ENCODE assay signal across 23 cellular contexts in the genomic region with DNA sequence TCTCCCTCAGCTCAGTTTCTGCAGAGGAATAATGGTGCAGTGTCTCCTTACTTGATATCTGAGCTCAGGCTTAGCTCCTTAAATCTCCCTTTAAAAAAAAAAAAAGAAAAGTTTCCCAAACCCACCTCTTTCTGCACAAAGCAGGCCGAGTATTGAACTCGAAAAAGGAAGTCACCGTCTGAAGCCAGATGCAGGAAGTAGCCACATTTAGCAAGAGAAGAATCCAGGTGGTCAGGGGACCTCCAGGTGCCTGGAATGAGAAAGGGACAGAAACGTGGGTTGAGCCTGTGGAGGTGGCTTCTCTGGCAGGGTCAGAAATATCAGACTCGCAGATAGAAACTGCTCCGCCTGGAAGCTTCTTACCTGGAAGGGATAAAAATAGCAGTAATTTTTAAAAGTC. TPM values are rescaled to one million over a fixed set of nuclear protein-coding genes. Genes with fewer than 3 reads are reported as not detected.
DNase-seq lines count a peak whose midpoint lies in the region; ATAC-seq and FAIRE-seq lines count a peak whose summit lies in the region.
"Had no signal": no experiment of that assay in that cellular context is flagged by ENCODE, and none has a peak within 500 bp of the region (broad histone marks: within the 10 kb centered on the region; RNA-seq: fewer than 3 reads in every experiment).

No MANE protein-coding gene starts in this region.

- H3K4me1 Mint-ChIP-seq in stimulated activated memory B cell treated with anti-CD40 and anti-IgM and Interleukin-4, amounts not matched to agents 10 μg/mL and 1 μg/mL and 100 μg/mL, for 72 hours: peaks cover 66% of the 10 kb centered on the region

- peak overlapping the region; percentile 81 for H3K27ac Mint-ChIP-seq in stimulated activated memory B cell treated with anti-CD40 and anti-IgM and Interleukin-4, amounts not matched to agents 10 μg/mL and 1 μg/mL and 100 μg/mL, for 72 hours
- H3K27ac Mint-ChIP-seq: activated naive CD8-positive, alpha-beta T cell treated with anti-CD3 and anti-CD28 coated beads, Interleukin-2, amount 10 ng/mL, durations not matched to agents 7 days and 5 days; activated T-cell treated with anti-CD3 and anti-CD28 coated beads, Interleukin-2, amount 50 U/mL, for 24 hours; T-helper 2 cell treated with Interferon-gamma antibody and Interleukin-4, amounts not matched to agents 5 μg/mL and 100 μg/mL, for 36 hours had no signal

- DNase-seq in NCI-H510A treated with DMSO at 0.1 percent for 48 hours (lab: John Stamatoyannopoulos, UW) (peak; percentile 94), NCI-H510A (lab: John Stamatoyannopoulos, UW) (no peak), GM18507 (ENCODE audit: extremely low spot score, insufficient read length, low read depth) (no peak), OCI-M1 (lab: John Stamatoyannopoulos, UW) (peak; percentile 29)
- DNase-seq: activated gamma-delta T cell; activated T-cell treated with anti-CD3 and anti-CD28 coated beads, Interleukin-2, amount 50 U/mL, for 24 hours; dermis blood vessel endothelial cell; esophagus squamous epithelium; foreskin melanocyte; NCI-H1092 treated with DMSO at 0.1 percent for 48 hours; NCI-H187 treated with DMSO at 0.1 percent for 48 hours; NCI-H526 treated with DMSO at 0.1 percent for 48 hours; posterior cingulate gyrus; sigmoid colon had no signal

- H3K4me3 Mint-ChIP-seq in stimulated activated memory B cell treated with anti-CD40 and anti-IgM and Interleukin-4, amounts not matched to agents 10 μg/mL and 1 μg/mL and 100 μg/mL, for 72 hours: no peak overlapping the region
- H3K4me3 Mint-ChIP-seq: activated T-cell treated with anti-CD3 and anti-CD28 coated beads, Interleukin-2, amount 50 U/mL, for 24 hours; neural crest cell; T-helper 2 cell treated with Interferon-gamma antibody and Interleukin-4, amounts not matched to agents 5 μg/mL and 100 μg/mL, for 36 hours had no signal

- no peak for ATAC-seq in stimulated activated memory B cell treated with anti-CD40 and anti-IgM and Interleukin-4, amounts not matched to agents 10 μg/mL and 1 μg/mL and 100 μg/mL, for 72 hours
- ATAC-seq in GM19467 (IDR thresholded peaks at IDR 0.05; ENCODE audit: unreplicated experiment) (no peak), GM18502 (IDR thresholded peaks at IDR 0.05; ENCODE audit: poor library complexity, unreplicated experiment) (no peak), esophagus mucosa (no peak)

- no peaks in the 10 kb centered on the region for H3K36me3 Mint-ChIP-seq in stimulated activated memory B cell treated with anti-CD40 and anti-IgM and Interleukin-4, amounts not matched to agents 10 μg/mL and 1 μg/mL and 100 μg/mL, for 72 hours
- H3K36me3 Mint-ChIP-seq: activated naive CD8-positive, alpha-beta T cell treated with anti-CD3 and anti-CD28 coated beads, Interleukin-2, amount 10 ng/mL, durations not matched to agents 7 days and 5 days; CD8-positive, alpha-beta memory T cell had no signal

- FAIRE-seq in GM18507 (lab: Jason Lieb, UNC): peak; percentile 71
- FAIRE-seq: astrocyte had no signal

- H3K9me3 Mint-ChIP-seq in stimulated activated memory B cell treated with anti-CD40 and anti-IgM and Interleukin-4, amounts not matched to agents 10 μg/mL and 1 μg/mL and 100 μg/mL, for 72 hours: peaks cover 2% of the 10 kb centered on the region
- H3K9me3 Mint-ChIP-seq: activated naive CD8-positive, alpha-beta T cell treated with anti-CD3 and anti-CD28 coated beads, Interleukin-2, amount 10 ng/mL, durations not matched to agents 7 days and 5 days; activated T-cell treated with anti-CD3 and anti-CD28 coated beads, Interleukin-2, amount 50 U/mL, for 24 hours; CD8-positive, alpha-beta memory T cell; neural crest cell; T-helper 2 cell treated with Interferon-gamma antibody and Interleukin-4, amounts not matched to agents 5 μg/mL and 100 μg/mL, for 36 hours had no signal

- peaks cover 28% of the 10 kb centered on the region for H3K27me3 Mint-ChIP-seq in stimulated activated memory B cell treated with anti-CD40 and anti-IgM and Interleukin-4, amounts not matched to agents 10 μg/mL and 1 μg/mL and 100 μg/mL, for 72 hours

RNA-seq across cellular contexts. Expression of a gene that starts 46.2 kb away (rescaled TPM):
- total RNA-seq in esophagus mucosa: 94.1 TPM

Comparison
In these comparisons a context has a peak if more than half of its experiments do, and no peak if none do; other contexts are left out.
1. DNase-seq: peak in NCI-H510A treated with DMSO at 0.1 percent for 48 hours (single experiment) and OCI-M1 (single experiment); none in NCI-H510A (single experiment) and GM18507 (single experiment).